ENCODE assay signal across 19 cellular contexts in the genomic region with DNA sequence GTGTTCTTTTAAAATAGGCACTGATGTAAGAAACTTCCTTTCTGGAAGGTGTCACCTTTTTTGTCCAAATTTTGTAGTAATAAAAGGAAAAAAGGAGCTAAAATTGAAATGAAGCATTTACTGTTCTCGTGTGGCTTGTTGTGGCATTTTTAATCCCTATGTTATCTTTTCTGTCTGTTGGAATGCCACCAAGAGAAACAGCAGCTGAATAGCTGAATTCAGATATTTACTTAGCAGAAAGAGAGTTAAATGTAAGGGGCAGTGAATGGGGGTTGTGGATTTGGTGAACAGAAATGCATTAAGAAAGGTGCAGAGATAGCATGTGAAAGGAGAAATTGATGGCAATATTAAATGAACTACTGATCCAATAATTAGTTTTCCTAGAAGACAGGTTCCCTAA.
"Had no signal": no experiment of that assay in that cellular context is flagged by ENCODE, and none has a peak within 500 bp of the region (broad histone marks: within the 10 kb centered on the region; RNA-seq: fewer than 3 reads in every experiment).

No MANE protein-coding gene starts in this region.

- H3K4me1 ChIP-seq: heart left ventricle had no signal

- H3K27ac ChIP-seq: cardiac muscle cell, coronary artery, heart left ventricle, neutrophil, thyroid gland had no signal

- H3K36me3 ChIP-seq: cardiac muscle cell, heart left ventricle, neutrophil, thyroid gland had no signal

- ATAC-seq: heart left ventricle; naive thymus-derived CD4-positive, alpha-beta T cell; stimulated activated naive B cell treated with anti-CD40 and anti-IgM and Interleukin-4, amounts not matched to agents 10 μg/mL and 1 μg/mL and 100 μg/mL, for 72 hours had no signal

- H3K27me3 ChIP-seq: cardiac muscle cell, heart left ventricle, neutrophil, thyroid gland had no signal

- DNase-seq: activated CD4-positive, alpha-beta T cell treated with anti-CD3 and anti-CD28 coated beads, Interleukin-2, amount 50 U/mL, for 1 hour; activated CD4-positive, CD25-positive, alpha-beta regulatory T cell; activated CD8-positive, alpha-beta memory T cell treated with anti-CD3 and anti-CD28 coated beads for 24 hours; activated naive CD8-positive, alpha-beta T cell treated with anti-CD3 and anti-CD28 coated beads for 36 hours; amygdala; foreskin fibroblast; heart left ventricle; immature natural killer cell; naive thymus-derived CD4-positive, alpha-beta T cell; posterior cingulate gyrus; retina; stimulated activated CD4-positive, alpha-beta T cell treated with anti-CD3 and anti-CD28 coated beads, Interleukin-15, amount 100 ng/mL, for 24 hours; stimulated activated CD4-positive, alpha-beta T cell treated with anti-CD3 and anti-CD28 coated beads, Interleukin-4, amount 100 ng/mL, for 1 hour; stimulated activated naive B cell treated with anti-CD40 and anti-IgM and Interleukin-4, amounts not matched to agents 10 μg/mL and 1 μg/mL and 100 μg/mL, for 72 hours; thyroid gland had no signal

- H3K4me3 ChIP-seq: cardiac muscle cell, coronary artery, heart left ventricle, lung, thyroid gland had no signal

- H3K9me3 ChIP-seq: heart left ventricle, neutrophil, thyroid gland had no signal
